Comparison of ENCODE assay signal across 10 cellular contexts in genomic region chr5:176901260-176902101, GRCh38. TPM values are rescaled to one million over a fixed set of nuclear protein-coding genes. Genes with fewer than 3 reads are reported as not detected.
DNase-seq lines count a peak whose midpoint lies in the region; ATAC-seq and TF ChIP-seq lines count a peak whose summit lies in the region.
"Had no signal": no experiment of that assay in that cellular context is flagged by ENCODE, and none has a peak within 500 bp of the region (broad histone marks: within the 10 kb centered on the region; RNA-seq: fewer than 3 reads in every experiment).

No MANE protein-coding gene starts in this region.

- peaks cover 2% of the 10 kb centered on the region for H3K27me3 Mint-ChIP-seq in activated T-cell treated with anti-CD3 and anti-CD28 coated beads, Interleukin-2, amount 50 U/mL, for 72 hours (ENCODE audit: low read depth)

- H3K36me3 Mint-ChIP-seq in activated T-cell treated with anti-CD3 and anti-CD28 coated beads, Interleukin-2, amount 50 U/mL, for 72 hours (ENCODE audit: insufficient read depth in 2 of 2) = peaks cover 5 to 15% of the 10 kb centered on the region in 2 donors

- ATAC-seq in HG03045 (IDR thresholded peaks at IDR 0.05; ENCODE audit: unreplicated experiment) = peak; percentile 65
- ATAC-seq in activated T-cell treated with anti-CD3 and anti-CD28 coated beads, Interleukin-2, amount 50 U/mL, for 72 hours (replicated peaks in 1 of 2) = peak; percentile 94 to 96

- 86 to 88% (median 87%) methylated on average over 12 of the region's 12 CpGs for WGBS in stomach, 5 donors

- H3K9me3 Mint-ChIP-seq in activated T-cell treated with anti-CD3 and anti-CD28 coated beads, Interleukin-2, amount 50 U/mL, for 72 hours = no peaks in the 10 kb centered on the region

- H3K27ac Mint-ChIP-seq in activated T-cell treated with anti-CD3 and anti-CD28 coated beads, Interleukin-2, amount 50 U/mL, for 72 hours = peak overlapping the region; percentile 9

- peak overlapping the region in 1 of 5 donors; percentile 58 for H3K27ac ChIP-seq in stomach
- H3K27ac ChIP-seq: epithelial cell of prostate had no signal

- intact Hi-C loops in stomach (cut with DNase I; ENCODE audit: low total_unique reads) = no loop called here

- peaks cover 0 to 18% (median 3%) of the 10 kb centered on the region in 4 donors for H3K4me1 ChIP-seq in stomach

- no peak for TF ChIP-seq POLR2A in stomach (IDR thresholded peaks at IDR 0.05)

- H3K36me3 ChIP-seq in stomach = peaks cover 27 to 46% (median 43%) of the 10 kb centered on the region in 4 donors

- DNase-seq in activated CD4-positive, alpha-beta T cell treated with anti-CD3 and anti-CD28 coated beads for 48 hours = peak; percentile 31
- no peak for DNase-seq in activated CD4-positive, alpha-beta T cell treated with anti-CD3 and anti-CD28 coated beads, Interleukin-2, amount 50 U/mL, for 4 hours
- peak; percentile 31 to 51 for DNase-seq in activated T-cell treated with anti-CD3 and anti-CD28 coated beads, Interleukin-2, amount 50 U/mL, for 72 hours
- peak; percentile 29 for DNase-seq in stimulated activated CD8-positive, alpha-beta memory T cell treated with anti-CD3 and anti-CD28 coated beads, Interleukin-4, amount 100 ng/mL, for 48 hours
- DNase-seq in C1 segment of cervical spinal cord (lab: John Stamatoyannopoulos, UW) = no peak
- no peak for DNase-seq in stomach
- no peak for DNase-seq in SHP77 treated with DMSO at 0.1 percent for 48 hours (lab: John Stamatoyannopoulos, UW)
- DNase-seq: NCI-H2081 treated with DMSO at 0.1 percent for 48 hours had no signal

- no peak overlapping the region for H3K4me3 ChIP-seq in stomach

- TF ChIP-seq EP300 in stomach (IDR thresholded peaks at IDR 0.05) = no peak

- H3K4me3 Mint-ChIP-seq in activated T-cell treated with anti-CD3 and anti-CD28 coated beads, Interleukin-2, amount 50 U/mL, for 72 hours = peak overlapping the region in 1 of 2 donors; percentile 8

- no peaks in the 10 kb centered on the region for H3K27me3 ChIP-seq in stomach

- H3K4me1 Mint-ChIP-seq in activated T-cell treated with anti-CD3 and anti-CD28 coated beads, Interleukin-2, amount 50 U/mL, for 72 hours (ENCODE audit: low read depth) = peaks cover 49% of the 10 kb centered on the region

- TF ChIP-seq CTCF in stomach (IDR thresholded peaks at IDR 0.05) = no peak

- no peaks in the 10 kb centered on the region for H3K9me3 ChIP-seq in stomach

RNA-seq across cellular contexts. Expression of gene HK3, which starts 2.3 kb away (rescaled TPM):
- total RNA-seq in activated T-cell treated with anti-CD3 and anti-CD28 coated beads, Interleukin-2, amount 50 U/mL, for 72 hours = under 1 TPM; 0.46 to 0.81 TPM
- total RNA-seq in stomach = 100 to 1,000 TPM in 1 of 5 donors, 1 to 10 TPM in 2, not detected in 2; 2.6 to 145 (median 3.9) TPM
- 1 to 10 TPM; 1.6 to 6.9 (median 4.6) TPM for polyA plus RNA-seq in stomach

Comparison
In these comparisons a context has a peak if more than half of its experiments do, and no peak if none do; other contexts are left out.
1. DNase-seq: peak in activated CD4-positive, alpha-beta T cell treated with anti-CD3 and anti-CD28 coated beads for 48 hours (single experiment), activated T-cell treated with anti-CD3 and anti-CD28 coated beads, Interleukin-2, amount 50 U/mL, for 72 hours (2 of 2) and stimulated activated CD8-positive, alpha-beta memory T cell treated with anti-CD3 and anti-CD28 coated beads, Interleukin-4, amount 100 ng/mL, for 48 hours (single experiment); none in activated CD4-positive, alpha-beta T cell treated with anti-CD3 and anti-CD28 coated beads, Interleukin-2, amount 50 U/mL, for 4 hours (0 of 2), C1 segment of cervical spinal cord (0 of 14), stomach (single experiment) and SHP77 treated with DMSO at 0.1 percent for 48 hours (single experiment).